In the genomic region with DNA sequence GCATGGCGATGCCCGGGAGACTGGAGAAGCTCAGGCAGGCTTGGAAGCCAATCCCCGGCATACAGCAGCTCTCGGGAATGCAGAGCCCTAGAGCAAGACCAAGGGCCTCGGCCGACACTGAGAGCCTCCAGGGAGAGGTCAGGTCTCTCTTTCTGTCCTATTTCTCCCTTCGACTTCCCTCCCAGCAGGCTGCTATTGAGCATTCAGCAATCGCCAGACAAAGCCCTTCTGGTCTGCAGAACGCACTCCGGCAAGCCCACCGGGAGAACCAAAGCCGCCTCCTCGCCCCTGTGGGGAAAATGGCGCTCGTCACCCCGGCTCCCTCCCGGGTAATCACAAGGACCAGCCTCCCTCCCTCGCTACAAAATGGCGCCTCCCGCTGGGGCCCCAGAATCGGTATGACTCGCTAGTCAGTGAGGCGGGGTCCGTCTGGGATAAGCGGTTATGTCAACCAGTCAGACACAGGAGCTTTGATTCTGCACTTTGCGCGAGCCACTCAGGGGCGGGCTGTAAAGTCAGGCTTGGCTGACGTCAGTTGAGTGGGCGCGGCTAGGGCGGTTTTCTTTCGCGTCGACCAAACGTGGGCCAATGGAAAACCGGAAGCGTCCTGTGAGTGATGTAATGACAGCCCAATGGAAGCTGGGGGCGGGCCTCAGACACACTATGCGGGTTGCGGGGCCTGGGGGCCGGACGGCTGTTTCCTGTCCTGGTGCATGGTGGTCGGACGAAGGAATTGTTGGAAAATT, we compare ENCODE assay signal across 8 cellular contexts. TPM values are rescaled to one million over a fixed set of nuclear protein-coding genes. Genes with fewer than 3 reads are reported as not detected.
DNase-seq lines count a peak whose midpoint lies in the region; ATAC-seq lines count a peak whose summit lies in the region.

A gene (plus strand): TSS at position 691 of the 746 bp plus-strand sequence. CDS start 10,297 bp downstream, outside the sequence.

- H3K36me3 Mint-ChIP-seq in dendritic cell treated with granulocyte-macrophage colony-stimulating factor and Interleukin-4, amounts not matched to agents 40 ng/mL and 50 ng/mL, for 4 days (ENCODE audit: low read depth) = peaks cover 25% of the 10 kb centered on the region

- intact Hi-C loops in dendritic cell treated with granulocyte-macrophage colony-stimulating factor and Interleukin-4, amounts not matched to agents 40 ng/mL and 50 ng/mL, for 4 days (cut with micrococcal nuclease) = loop anchor here (5.0 to 10.0 kb wide), 2 partner anchors 146 to 198 kb away; a partner anchor contains a TSS

- H3K9me3 Mint-ChIP-seq in dendritic cell treated with granulocyte-macrophage colony-stimulating factor and Interleukin-4, amounts not matched to agents 40 ng/mL and 50 ng/mL, for 4 days = no peaks in the 10 kb centered on the region

- peak; percentile 77 for ATAC-seq in GM19372 (IDR thresholded peaks at IDR 0.05; ENCODE audit: low read depth, unreplicated experiment)
- peak; percentile 71 for ATAC-seq in HG03558 (IDR thresholded peaks at IDR 0.05; ENCODE audit: extremely low read depth, unreplicated experiment)
- ATAC-seq in left lobe of liver = peak; percentile 89

- H3K27ac Mint-ChIP-seq in dendritic cell treated with granulocyte-macrophage colony-stimulating factor and Interleukin-4, amounts not matched to agents 40 ng/mL and 50 ng/mL, for 4 days = peak within 1 kb of the TSS; percentile 98

- no peaks in the 10 kb centered on the region for H3K27me3 Mint-ChIP-seq in dendritic cell treated with granulocyte-macrophage colony-stimulating factor and Interleukin-4, amounts not matched to agents 40 ng/mL and 50 ng/mL, for 4 days

- peak within 1 kb of the TSS; percentile 98 for H3K4me3 Mint-ChIP-seq in dendritic cell treated with granulocyte-macrophage colony-stimulating factor and Interleukin-4, amounts not matched to agents 40 ng/mL and 50 ng/mL, for 4 days

- peak; percentile 96 to 100 (median 100) for DNase-seq in C1 segment of cervical spinal cord (lab: John Stamatoyannopoulos, UW)
- peak; percentile 99 for DNase-seq in NCI-H748 treated with DMSO at 0.1 percent for 48 hours (lab: John Stamatoyannopoulos, UW)
- DNase-seq in activated CD4-positive, alpha-beta T cell treated with anti-CD3 and anti-CD28 coated beads, Interleukin-2, amount 50 U/mL, for 24 hours (ENCODE audit: low read depth in 1 of 2, low spot score in 1 of 2) = peak; percentile 99 to 100
- DNase-seq in left lobe of liver (ENCODE audit: low spot score) = peak; percentile 100
- peak; percentile 100 for DNase-seq in stimulated activated CD4-positive, alpha-beta T cell treated with anti-CD3 and anti-CD28 coated beads, Interleukin-2, amount 100 ng/mL, for 4 hours (ENCODE audit: low read depth)

- H3K4me1 Mint-ChIP-seq in dendritic cell treated with granulocyte-macrophage colony-stimulating factor and Interleukin-4, amounts not matched to agents 40 ng/mL and 50 ng/mL, for 4 days (ENCODE audit: low read depth) = peaks cover 12% of the 10 kb centered on the region

RNA-seq across cellular contexts. Expression of the gene that starts here (rescaled TPM):
- total RNA-seq in left lobe of liver = 7.0 TPM

Comparison
In these comparisons a context has a peak if more than half of its experiments do, and no peak if none do; other contexts are left out.
1. Peak in every context shown above with its lines: DNase-seq and ATAC-seq.